ENCODE assay signal across 1 cellular context in the genomic region with DNA sequence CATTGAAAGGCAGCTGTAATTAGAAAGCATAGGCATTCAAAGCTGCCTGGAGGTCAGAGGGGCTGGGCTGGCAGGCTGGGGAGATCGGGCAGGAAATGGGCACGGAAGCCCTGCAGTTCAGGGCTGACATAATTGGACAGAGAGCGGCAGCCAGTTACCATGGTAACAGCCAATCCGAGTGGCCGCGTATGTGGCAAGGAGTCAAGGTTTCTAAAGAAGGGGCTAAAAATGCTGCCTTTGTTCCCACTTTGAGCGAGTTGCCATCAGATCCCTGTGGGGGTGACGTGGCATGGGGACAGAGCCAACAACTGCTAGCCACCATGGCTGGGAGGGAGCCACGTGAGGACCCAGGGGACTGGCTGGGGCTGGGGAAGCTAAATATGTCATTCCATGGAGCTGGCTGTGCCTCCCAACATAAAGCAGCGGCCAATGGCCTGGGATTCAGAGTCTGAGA.
TF ChIP-seq lines count a peak whose summit lies in the region.

No MANE protein-coding gene starts in this region.

TF ChIP-seq in GM12878, 131 proteins besides CTCF, POLR2A, EP300 and RAD21:
- TF ChIP-seq CEBPZ (IDR thresholded peaks at IDR 0.05; ENCODE audit: low read depth, low read length) = no peak
- no peak for TF ChIP-seq ZBED1 (IDR thresholded peaks at IDR 0.05; ENCODE audit: borderline replicate concordance)
- no peak for TF ChIP-seq PAX5 (IDR thresholded peaks at IDR 0.05; ENCODE audit: borderline replicate concordance, low read depth, low read length)
- TF ChIP-seq, protein P1, sequence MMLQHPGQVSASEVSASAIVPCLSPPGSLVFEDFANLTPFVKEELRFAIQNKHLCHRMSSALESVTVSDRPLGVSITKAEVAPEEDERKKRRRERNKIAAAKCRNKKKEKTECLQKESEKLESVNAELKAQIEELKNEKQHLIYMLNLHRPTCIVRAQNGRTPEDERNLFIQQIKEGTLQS (IDR thresholded peaks at IDR 0.05; ENCODE audit: borderline replicate concordance, extremely low read depth, low read depth, low read length) = no peak
- TF ChIP-seq, protein P2, sequence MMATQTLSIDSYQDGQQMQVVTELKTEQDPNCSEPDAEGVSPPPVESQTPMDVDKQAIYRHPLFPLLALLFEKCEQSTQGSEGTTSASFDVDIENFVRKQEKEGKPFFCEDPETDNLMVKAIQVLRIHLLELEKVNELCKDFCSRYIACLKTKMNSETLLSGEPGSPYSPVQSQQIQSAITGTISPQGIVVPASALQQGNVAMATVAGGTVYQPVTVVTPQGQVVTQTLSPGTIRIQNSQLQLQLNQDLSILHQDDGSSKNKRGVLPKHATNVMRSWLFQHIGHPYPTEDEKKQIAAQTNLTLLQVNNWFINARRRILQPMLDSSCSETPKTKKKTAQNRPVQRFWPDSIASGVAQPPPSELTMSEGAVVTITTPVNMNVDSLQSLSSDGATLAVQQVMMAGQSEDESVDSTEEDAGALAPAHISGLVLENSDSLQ (IDR thresholded peaks at IDR 0.05) = peak; percentile 56; the same call in 1 of the 2 replicates
- no peak for TF ChIP-seq ZNF384 (IDR thresholded peaks at IDR 0.05; ENCODE audit: borderline replicate concordance, low read depth, low read length)
- TF ChIP-seq MEF2B (IDR thresholded peaks at IDR 0.05; ENCODE audit: partially characterized antibody, poor library complexity, severe bottlenecking) = no peak
- TF ChIP-seq BMI1 (IDR thresholded peaks at IDR 0.05; ENCODE audit: borderline replicate concordance) = peak; percentile 90
- TF ChIP-seq SMAD5 (IDR thresholded peaks at IDR 0.05; ENCODE audit: low read depth) = no peak
- no peak for TF ChIP-seq TCF7 (IDR thresholded peaks at IDR 0.05; ENCODE audit: borderline replicate concordance)
- TF ChIP-seq STAT3 (IDR thresholded peaks at IDR 0.05; ENCODE audit: low read depth, low read length) = no peak
- no peak for TF ChIP-seq ZNF217 (IDR thresholded peaks at IDR 0.05)
- no peak for TF ChIP-seq ATF2 (IDR thresholded peaks at IDR 0.05; ENCODE audit: low read length)
- TF ChIP-seq, protein P3, sequence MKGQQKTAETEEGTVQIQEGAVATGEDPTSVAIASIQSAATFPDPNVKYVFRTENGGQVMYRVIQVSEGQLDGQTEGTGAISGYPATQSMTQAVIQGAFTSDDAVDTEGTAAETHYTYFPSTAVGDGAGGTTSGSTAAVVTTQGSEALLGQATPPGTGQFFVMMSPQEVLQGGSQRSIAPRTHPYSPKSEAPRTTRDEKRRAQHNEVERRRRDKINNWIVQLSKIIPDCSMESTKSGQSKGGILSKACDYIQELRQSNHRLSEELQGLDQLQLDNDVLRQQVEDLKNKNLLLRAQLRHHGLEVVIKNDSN (IDR thresholded peaks at IDR 0.05; ENCODE audit: borderline replicate concordance, extremely low read length, insufficient read depth, low read depth, low read length) = no peak
- no peak for TF ChIP-seq ELK1 (IDR thresholded peaks at IDR 0.05; ENCODE audit: low read depth, low read length)
- TF ChIP-seq ZNF24 (IDR thresholded peaks at IDR 0.05) = no peak
